In the genomic region with DNA sequence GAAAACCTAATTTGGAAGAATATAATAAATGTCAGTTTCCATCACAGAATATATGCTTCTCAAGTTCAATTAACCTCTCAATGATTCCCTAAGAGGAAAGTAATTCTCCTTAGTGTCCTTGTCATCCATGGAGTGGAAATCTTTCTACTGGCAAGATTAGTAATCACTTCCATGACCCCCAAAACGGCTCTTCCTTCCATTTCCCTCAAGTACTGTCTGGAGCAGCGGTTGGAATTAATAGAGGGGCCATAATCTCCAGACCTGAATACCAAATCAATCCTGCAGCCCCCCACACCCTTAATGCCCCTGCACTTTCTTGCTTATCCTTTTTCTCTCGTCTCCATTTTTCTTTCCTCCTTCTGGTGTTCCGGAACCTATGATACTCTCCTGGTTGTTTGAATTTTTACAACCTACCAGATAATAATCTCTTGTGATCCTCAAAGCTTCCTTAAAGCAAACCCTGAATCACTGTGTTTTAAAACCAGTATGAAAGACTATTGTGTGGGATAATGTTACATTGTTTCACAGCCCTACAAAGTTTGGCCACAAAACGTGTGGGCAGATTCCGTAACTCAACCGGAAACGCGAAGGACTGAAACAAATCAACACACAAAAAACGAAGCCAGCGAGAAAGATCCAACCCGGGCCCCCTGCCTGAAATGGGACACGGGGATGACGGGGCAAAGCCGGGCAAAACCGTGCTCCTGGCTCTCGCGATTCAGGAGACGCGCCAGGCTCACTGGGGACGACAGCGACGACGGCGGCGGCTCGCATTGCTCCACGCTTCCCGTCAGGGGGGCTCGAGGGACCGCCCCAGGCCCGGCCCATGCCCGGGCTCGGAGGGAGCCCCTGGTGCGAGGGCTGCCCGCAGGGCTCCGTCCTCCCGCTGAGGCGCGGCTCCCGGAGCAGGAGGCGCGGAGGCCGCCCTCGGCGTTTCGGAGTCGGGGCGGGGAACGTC, we compare ENCODE assay signal across 8 cellular contexts. TPM values are rescaled to one million over a fixed set of nuclear protein-coding genes. Genes with fewer than 3 reads are reported as not detected.
DNase-seq lines count a peak whose midpoint lies in the region; ATAC-seq and TF ChIP-seq lines count a peak whose summit lies in the region.
"Not testable (repeated sequence)": the region's sequence is repeated elsewhere in the genome, so short reads cannot be mapped to it uniquely, and the experiment has no call there.

No MANE protein-coding gene starts in this region.

- TF ChIP-seq CTCF in GM13977 (IDR thresholded peaks at IDR 0.05; ENCODE audit: extremely low read depth, insufficient read depth, missing control alignments); cardiac fibroblast (IDR thresholded peaks at IDR 0.05; ENCODE audit: low read depth, low read length): not testable (repeated sequence)

- H3K4me3 ChIP-seq in cardiac fibroblast (replicated peaks in 1 of 2; ENCODE audit: low read depth in 2 of 2, low read length in 2 of 2) (peak overlapping the region; percentile 60 to 77), iPS-18a (ENCODE audit: low read length) (peak overlapping the region; percentile 76)

- peak overlapping the region; percentile 63 for H3K9ac ChIP-seq in iPS-18a (ENCODE audit: low read length)

- peak; percentile 57 for ATAC-seq in HG02759 (IDR thresholded peaks at IDR 0.05; ENCODE audit: unreplicated experiment)

- H3K36me3 ChIP-seq in iPS-18a (ENCODE audit: control insufficient read depth, low read depth, low read length) = not testable (repeated sequence)

- not testable (repeated sequence) for H3K27ac ChIP-seq in iPS-18a (ENCODE audit: low read length)

- H3K9me3 ChIP-seq in iPS-18a (ENCODE audit: control insufficient read depth, low read depth, low read length) = not testable (repeated sequence)

- DNase-seq in GM13977 (ENCODE audit: low spot score) (peak; percentile 54), NCI-H1105 treated with DMSO at 0.1 percent for 48 hours (lab: John Stamatoyannopoulos, UW) (peak; percentile 5), cardiac fibroblast (ENCODE audit: low read depth in 2 of 2) (peak; percentile 67 to 70), putamen (ENCODE audit: low spot score) (peak; percentile 39), ureter (ENCODE audit: low spot score) (peak; percentile 64)
- DNase-seq in activated CD4-positive, alpha-beta T cell treated with anti-CD3 and anti-CD28 coated beads for 24 hours (ENCODE audit: low read depth in 2 of 2) = peak; percentile 10 to 35

- not testable (repeated sequence) for H3K4me1 ChIP-seq in iPS-18a (ENCODE audit: control insufficient read depth, low read depth, low read length)

- in situ Hi-C loops in GM13977 (cut with MboI; ENCODE audit: low pct_unique_long_range_greater_than_20kb, low sequenced_read_pairs, unreplicated experiment) = not testable (repeated sequence)

- H3K27me3 ChIP-seq in iPS-18a (ENCODE audit: control insufficient read depth, insufficient read depth, low read length) = peaks cover 21% of the 10 kb centered on the region

RNA-seq across cellular contexts. Expression of gene FANK1, which starts 1.0 kb away (rescaled TPM):
- 6.3 TPM for total RNA-seq in ureter

RNA-seq across cellular contexts. Expression of gene DHX32, which starts 14.3 kb away (rescaled TPM):
- 30.1 TPM for total RNA-seq in ureter

Comparison
In these comparisons a context has a peak if more than half of its experiments do, and no peak if none do; other contexts are left out.
1. DNase-seq: peak in every context shown above with its lines; median percentile 68 in cardiac fibroblast; 64 in ureter; 54 in GM13977; 39 in putamen; 22 in activated CD4-positive, alpha-beta T cell treated with anti-CD3 and anti-CD28 coated beads for 24 hours; 5 in NCI-H1105 treated with DMSO at 0.1 percent for 48 hours.